Comparison of ENCODE assay signal across 8 cellular contexts in genomic region chr1:27026621-27027574, GRCh38. TPM values are rescaled to one million over a fixed set of nuclear protein-coding genes. Genes with fewer than 3 reads are reported as not detected.
DNase-seq lines count a peak whose midpoint lies in the region; ATAC-seq and TF ChIP-seq lines count a peak whose summit lies in the region.

No MANE protein-coding gene starts in this region.

- no peak overlapping the region for H4K91ac ChIP-seq in trophoblast cell (ENCODE audit: low read depth, low read length)

- no peak overlapping the region for H3K4ac ChIP-seq in trophoblast cell (ENCODE audit: low read depth, low read length)

- H3K4me1 Mint-ChIP-seq in activated CD4-positive, alpha-beta T cell treated with anti-CD3 and anti-CD28 coated beads, Interleukin-2, amount 10 ng/mL, durations not matched to agents 24 days and 14 days, result no peaks in the 10 kb centered on the region
- H3K4me1 Mint-ChIP-seq in T-cell, result peaks cover 0 to 2% (median 2%) of the 10 kb centered on the region in 3 donors

- H3K4me3 ChIP-seq in trophoblast cell (ENCODE audit: low read depth, low read length) (no peak overlapping the region), mucosa of descending colon (no peak overlapping the region)

- intact Hi-C loops in mucosa of descending colon (cut with DNase I, micrococcal nuclease), result no loop called here
- intact Hi-C loops in activated CD4-positive, alpha-beta T cell treated with anti-CD3 and anti-CD28 coated beads, Interleukin-2, amount 10 ng/mL, durations not matched to agents 24 days and 14 days (cut with micrococcal nuclease), result no loop called here

- no peak overlapping the region for H3K14ac ChIP-seq in trophoblast cell (ENCODE audit: low read length)

- H3K9me3 Mint-ChIP-seq in activated CD4-positive, alpha-beta T cell treated with anti-CD3 and anti-CD28 coated beads, Interleukin-2, amount 10 ng/mL, durations not matched to agents 24 days and 14 days, result no peaks in the 10 kb centered on the region
- H3K9me3 Mint-ChIP-seq in T-cell, result no peaks in the 10 kb centered on the region

- POLR2A ChIA-PET in T-cell (lab: Charles Lee), result no interaction called here

- H2AFZ ChIP-seq in trophoblast cell (ENCODE audit: insufficient read depth, low read length, poor library complexity), result peak overlapping the region; percentile 58

- no CpG with 5 or more reads among the region's 19 CpGs for WGBS in trophoblast cell (ENCODE audit: extremely low coverage, insufficient coverage, insufficient read length)

- no peak overlapping the region for H3K18ac ChIP-seq in trophoblast cell (ENCODE audit: low read length)

- DNase-seq in EH (ENCODE audit: low read depth) (peak; percentile 87), NCI-H69 (lab: John Stamatoyannopoulos, UW) (peak; percentile 87), ecto neural progenitor cell (ENCODE audit: low spot score) (peak; percentile 82), trophoblast cell (peak in 1 of 2 donors; percentile 40), mucosa of descending colon (no peak), T-cell (no peak)
- no peak for DNase-seq in activated CD4-positive, alpha-beta T cell treated with anti-CD3 and anti-CD28 coated beads, Interleukin-2, amount 10 ng/mL, durations not matched to agents 24 days and 14 days

- H3K79me2 ChIP-seq in trophoblast cell (ENCODE audit: control insufficient read depth, insufficient read depth, low read length, poor library complexity), result peaks cover 6% of the 10 kb centered on the region

- H4K8ac ChIP-seq in trophoblast cell (ENCODE audit: low read depth, low read length), result peak overlapping the region; percentile 33

- no peak for TF ChIP-seq CTCF in mucosa of descending colon (IDR thresholded peaks at IDR 0.05)

- H3K9me3 ChIP-seq in trophoblast cell (ENCODE audit: insufficient read depth, low read depth, low read length) (no peaks in the 10 kb centered on the region), mucosa of descending colon (no peaks in the 10 kb centered on the region)

- peak overlapping the region; percentile 34 for H2BK12ac ChIP-seq in trophoblast cell (ENCODE audit: low read length)

- H3K36me3 ChIP-seq in trophoblast cell (ENCODE audit: control insufficient read depth in 1 of 2, insufficient read depth in 2 of 2, low read length in 2 of 2), result no peaks in the 10 kb centered on the region
- no peaks in the 10 kb centered on the region for H3K36me3 ChIP-seq in mucosa of descending colon (ENCODE audit: low read depth)

- peaks cover 11% of the 10 kb centered on the region for H3K27me3 Mint-ChIP-seq in activated CD4-positive, alpha-beta T cell treated with anti-CD3 and anti-CD28 coated beads, Interleukin-2, amount 10 ng/mL, durations not matched to agents 24 days and 14 days
- peaks cover 9 to 12% of the 10 kb centered on the region in 2 donors for H3K27me3 Mint-ChIP-seq in T-cell

- no peak overlapping the region for H3K27ac Mint-ChIP-seq in activated CD4-positive, alpha-beta T cell treated with anti-CD3 and anti-CD28 coated beads, Interleukin-2, amount 10 ng/mL, durations not matched to agents 24 days and 14 days
- no peak overlapping the region for H3K27ac Mint-ChIP-seq in T-cell

- no peak overlapping the region for H3K4me3 Mint-ChIP-seq in activated CD4-positive, alpha-beta T cell treated with anti-CD3 and anti-CD28 coated beads, Interleukin-2, amount 10 ng/mL, durations not matched to agents 24 days and 14 days
- no peak overlapping the region for H3K4me3 Mint-ChIP-seq in T-cell

- ATAC-seq in GM21576 (IDR thresholded peaks at IDR 0.05; ENCODE audit: unreplicated experiment), result no peak
- no peak for ATAC-seq in mucosa of descending colon
- no peak for ATAC-seq in T-cell (replicated peaks in 1 of 4)

- H3K27me3 ChIP-seq in trophoblast cell (ENCODE audit: insufficient read depth, low read length), result no peaks in the 10 kb centered on the region

- no peak overlapping the region for H3K27ac ChIP-seq in trophoblast cell (ENCODE audit: low read depth, low read length)

- H3K79me1 ChIP-seq in trophoblast cell (ENCODE audit: low read length), result peaks cover 7% of the 10 kb centered on the region

- peaks cover 7 to 10% of the 10 kb centered on the region in 2 experiments for H3K4me1 ChIP-seq in trophoblast cell (ENCODE audit: control insufficient read depth in 1 of 2, insufficient read depth in 2 of 2, low read length in 2 of 2)
- H3K4me1 ChIP-seq in mucosa of descending colon (ENCODE audit: low read depth), result peaks cover 9% of the 10 kb centered on the region

- H3K23ac ChIP-seq in trophoblast cell (ENCODE audit: low read length), result no peak overlapping the region

- no peak overlapping the region for H2BK120ac ChIP-seq in trophoblast cell (ENCODE audit: insufficient read depth, low read length, poor library complexity)

- H3K4me2 ChIP-seq in trophoblast cell (ENCODE audit: low read length), result no peak overlapping the region

- no peak overlapping the region for H2BK5ac ChIP-seq in trophoblast cell (ENCODE audit: low read depth, low read length, poor library complexity)

- H3K9ac ChIP-seq in trophoblast cell (ENCODE audit: low read length), result no peak overlapping the region

- peak overlapping the region; percentile 8 for H4K12ac ChIP-seq in trophoblast cell (ENCODE audit: low read depth, low read length)

- H3K36me3 Mint-ChIP-seq in activated CD4-positive, alpha-beta T cell treated with anti-CD3 and anti-CD28 coated beads, Interleukin-2, amount 10 ng/mL, durations not matched to agents 24 days and 14 days (ENCODE audit: low read depth), result no peaks in the 10 kb centered on the region
- no peaks in the 10 kb centered on the region for H3K36me3 Mint-ChIP-seq in T-cell

- no peak overlapping the region for H2AK5ac ChIP-seq in trophoblast cell (ENCODE audit: low read length)

- CTCF ChIA-PET in T-cell (lab: Charles Lee), result interaction anchor here in 1 of 2 donors (0.6 kb wide), 1 partner anchor 369 kb away, joined by 4 read pairs; no protein-coding TSS in a partner anchor

RNA-seq across cellular contexts. Expression of gene TENT5B, which starts 14.2 kb away (rescaled TPM):
- 10.9 and 11.1 TPM in 2 replicates for polyA plus RNA-seq in trophoblast cell (2013)
- total RNA-seq in mucosa of descending colon, result 10 to 100 TPM in 1 of 3 donors, 1 to 10 TPM in 1, under 1 TPM in 1; 0.43 to 29.7 (median 5.7) TPM
- not detected in 2 replicates for total RNA-seq in activated CD4-positive, alpha-beta T cell treated with anti-CD3 and anti-CD28 coated beads, Interleukin-2, amount 10 ng/mL, durations not matched to agents 24 days and 14 days
- under 1 TPM in 3 of 5 donors, not detected in 2; 0.13 to 0.28 (median 0.23) TPM for total RNA-seq in T-cell

RNA-seq across cellular contexts. Expression of gene TRNP1, which starts 33.4 kb away (rescaled TPM):
- 1.8 and 2.3 TPM in 2 replicates for polyA plus RNA-seq in trophoblast cell (2013)
- total RNA-seq in mucosa of descending colon, result 10 to 100 TPM in 1 of 3 donors, 1 to 10 TPM in 2; 1.0 to 16.8 (median 3.0) TPM
- 1.3 and 2.2 TPM in 2 replicates for total RNA-seq in activated CD4-positive, alpha-beta T cell treated with anti-CD3 and anti-CD28 coated beads, Interleukin-2, amount 10 ng/mL, durations not matched to agents 24 days and 14 days
- under 1 TPM in 3 of 5 donors, not detected in 2; 0.26 to 0.53 (median 0.38) TPM for total RNA-seq in T-cell

Comparison
In these comparisons a context has a peak if more than half of its experiments do, and no peak if none do; other contexts are left out.
1. DNase-seq: peak in EH (single experiment), NCI-H69 (single experiment) and ecto neural progenitor cell (single experiment); none in mucosa of descending colon (0 of 3), activated CD4-positive, alpha-beta T cell treated with anti-CD3 and anti-CD28 coated beads, Interleukin-2, amount 10 ng/mL, durations not matched to agents 24 days and 14 days (single experiment) and T-cell (0 of 34).